ENCODE assay signal across 22 cellular contexts in the genomic region with DNA sequence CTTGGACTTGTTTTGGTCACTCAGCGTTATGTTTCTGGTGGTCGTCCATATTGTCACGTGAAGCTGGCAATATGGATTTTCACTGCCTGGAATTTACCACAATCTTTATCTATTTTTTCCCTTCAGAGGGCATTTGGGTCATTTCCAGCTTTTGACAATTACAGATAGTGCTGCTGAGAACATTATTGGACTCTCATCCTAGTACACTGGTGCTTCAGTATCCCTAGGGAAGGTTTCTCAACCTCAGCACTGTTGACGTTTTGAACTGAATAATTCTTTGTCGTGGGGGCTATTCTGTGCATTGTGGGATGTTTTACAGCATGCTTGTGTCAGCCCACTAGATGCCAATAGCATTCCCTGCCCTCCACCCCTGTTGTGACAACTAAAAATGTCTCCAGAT.
"Had no signal": no experiment of that assay in that cellular context is flagged by ENCODE, and none has a peak within 500 bp of the region (broad histone marks: within the 10 kb centered on the region; RNA-seq: fewer than 3 reads in every experiment).

No MANE protein-coding gene starts in this region.

- ATAC-seq: lower lobe of right lung; natural killer cell; psoas muscle; right lobe of liver; stimulated activated naive B cell treated with anti-CD40 and anti-IgM and Interleukin-4, amounts not matched to agents 10 μg/mL and 1 μg/mL and 100 μg/mL, for 72 hours; stimulated activated naive CD8-positive, alpha-beta T cell treated with anti-CD3 and anti-CD28 coated beads, Interleukin-15, Interleukin-2, amounts not matched to agents 100 U/mL and 50 U/mL, for 24 hours; upper lobe of right lung had no signal

- DNase-seq: heart left ventricle; kidney glomerular epithelial cell; lower lobe of right lung; mammary epithelial cell; mesenchymal stem cell; naive B cell; natural killer cell; nephron progenitor cell; occipital lobe; psoas muscle; right lobe of liver; stimulated activated CD4-positive, alpha-beta T cell treated with anti-CD3 and anti-CD28 coated beads, Interleukin-12 subunit alpha, Interleukin-12 subunit beta, amount 100 ng/mL, for 4 hours; stimulated activated CD4-positive, alpha-beta T cell treated with anti-CD3 and anti-CD28 coated beads, Interleukin-15, amount 100 ng/mL, for 24 hours; stimulated activated CD4-positive, alpha-beta T cell treated with anti-CD3 and anti-CD28 coated beads, Interleukin-2, amount 100 ng/mL, for 24 hours; stimulated activated CD4-positive, alpha-beta T cell treated with anti-CD3 and anti-CD28 coated beads, Interleukin-4, amount 100 ng/mL, for 1 hour; stimulated activated naive B cell treated with anti-CD40 and anti-IgM and Interleukin-4, amounts not matched to agents 10 μg/mL and 1 μg/mL and 100 μg/mL, for 72 hours; stimulated activated naive CD8-positive, alpha-beta T cell treated with anti-CD3 and anti-CD28 coated beads, Interleukin-15, Interleukin-2, amounts not matched to agents 100 U/mL and 50 U/mL, for 24 hours; stomach; testis; thyroid gland; transverse colon; upper lobe of right lung had no signal
